25 cellular contexts compared by ENCODE assay signal in the genomic region with DNA sequence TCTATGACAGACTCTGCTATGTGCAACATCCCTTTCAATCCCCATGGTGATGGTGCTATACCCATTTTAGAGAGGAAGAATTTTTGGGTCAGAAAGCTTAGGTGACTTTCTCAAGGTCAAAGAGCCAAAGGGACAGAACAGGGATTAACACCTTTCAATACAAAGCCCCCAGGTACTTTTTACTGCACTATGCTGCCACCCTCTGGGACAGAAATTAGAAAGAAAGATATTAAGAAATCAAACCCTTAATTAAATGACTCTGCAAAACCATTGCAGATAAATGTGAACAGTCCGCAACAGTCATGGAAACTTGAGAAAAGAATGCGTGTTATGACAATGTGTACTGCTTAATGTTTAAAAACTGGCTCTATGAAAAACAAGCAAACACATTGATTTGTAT.
DNase-seq lines count a peak whose midpoint lies in the region; ATAC-seq and TF ChIP-seq lines count a peak whose summit lies in the region.
"Had no signal": no experiment of that assay in that cellular context is flagged by ENCODE, and none has a peak within 500 bp of the region (broad histone marks: within the 10 kb centered on the region; RNA-seq: fewer than 3 reads in every experiment).

No MANE protein-coding gene starts in this region.

- CTCF ChIA-PET in OCI-LY7 (lab: Charles Lee; ENCODE audit: unreplicated experiment), result no interaction called here

- no peak for ATAC-seq in left cardiac atrium
- ATAC-seq: gastroesophageal sphincter; stimulated activated naive CD8-positive, alpha-beta T cell treated with anti-CD3 and anti-CD28 coated beads, Interleukin-15, amount 100 ng/mL, for 72 hours had no signal

- TF ChIP-seq CTCF in DOHH2 (IDR thresholded peaks at IDR 0.05; ENCODE audit: low read depth, low read length, poor library complexity, severe bottlenecking) (peak; percentile 11), OCI-LY7 (conservative IDR thresholded peaks at IDR 0.05; ENCODE audit: low read length) (peak; percentile 52; the same call in 1 of the 2 replicates)

- no peaks in the 10 kb centered on the region for H3K4me1 ChIP-seq in DOHH2 (ENCODE audit: control insufficient read depth, low read length)
- no peaks in the 10 kb centered on the region for H3K4me1 ChIP-seq in OCI-LY7 (ENCODE audit: insufficient read depth, low read length, poor library complexity, severe bottlenecking)
- H3K4me1 ChIP-seq: gastroesophageal sphincter, neural progenitor cell, tibial nerve had no signal

- H3K79me2 ChIP-seq in DOHH2 (ENCODE audit: control insufficient read depth, low read length) (no peaks in the 10 kb centered on the region), OCI-LY7 (ENCODE audit: insufficient read depth, low read depth, low read length) (no peaks in the 10 kb centered on the region)

- H3K9me3 ChIP-seq in DOHH2 (ENCODE audit: control insufficient read depth, insufficient read depth, low read length) (no peaks in the 10 kb centered on the region), OCI-LY7 (ENCODE audit: low read length) (no peaks in the 10 kb centered on the region)
- H3K9me3 ChIP-seq: gastroesophageal sphincter, tibial nerve had no signal

- no peaks in the 10 kb centered on the region for H3K9me2 ChIP-seq in DOHH2 (replicated peaks; ENCODE audit: control insufficient read depth, low read length)
- H3K9me2 ChIP-seq in OCI-LY7 (ENCODE audit: insufficient read depth, low read length), result no peaks in the 10 kb centered on the region

- H3K36me3 ChIP-seq in DOHH2 (ENCODE audit: control insufficient read depth, low read length) (no peaks in the 10 kb centered on the region), OCI-LY7 (ENCODE audit: insufficient read depth, low read length) (no peaks in the 10 kb centered on the region)
- H3K36me3 ChIP-seq: gastroesophageal sphincter, neural progenitor cell, tibial nerve had no signal

- H2AFZ ChIP-seq in OCI-LY7 (ENCODE audit: low read length), result no peak overlapping the region
- H2AFZ ChIP-seq: neural progenitor cell had no signal

- POLR2A ChIA-PET in OCI-LY7 (lab: Charles Lee), result no interaction called here

- no TSS peak for BruUV-seq in OCI-LY7 (replicated peaks; lab: Mats Ljungman, UMichigan)

- no peak overlapping the region for H3K27ac ChIP-seq in DOHH2 (ENCODE audit: low read depth, low read length)
- no peak overlapping the region for H3K27ac ChIP-seq in OCI-LY7 (ENCODE audit: low read depth, low read length, poor library complexity, severe bottlenecking)
- H3K27ac ChIP-seq: coronary artery, gastroesophageal sphincter, neural progenitor cell, tibial nerve had no signal

- in situ Hi-C loops in ACHN (cut with HindIII; ENCODE audit: low pct_ligation_motif_present, low pct_unique_long_range_greater_than_20kb, low sequenced_read_pairs), result no loop called here

- H4K20me1 ChIP-seq in DOHH2 (ENCODE audit: control insufficient read depth, insufficient read depth, low read depth, low read length) (no peaks in the 10 kb centered on the region), OCI-LY7 (ENCODE audit: insufficient read depth, low read length) (no peaks in the 10 kb centered on the region)

- intact Hi-C loops in OCI-LY7 (cut with micrococcal nuclease; ENCODE audit: unreplicated experiment), result no loop called here
- intact Hi-C loops in left cardiac atrium (cut with DNase I), result no loop called here

- DNase-seq in ACHN (peak; percentile 25), OCI-LY7 (ENCODE audit: low spot score) (no peak), iPS-NIHi7 (ENCODE audit: extremely low spot score) (peak; percentile 19), HCEC 1CT (no peak), left cardiac atrium (no peak), RPMI8226 (no peak)
- DNase-seq: activated CD4-positive, alpha-beta T cell treated with anti-CD3 and anti-CD28 coated beads, Interleukin-2, amount 10 ng/mL, durations not matched to agents 7 days and 5 days; activated naive CD4-positive, alpha-beta T cell treated with anti-CD3 and anti-CD28 coated beads, Interleukin-2, amount 10 ng/mL, durations not matched to agents 7 days and 5 days; activated T-cell treated with anti-CD3 and anti-CD28 coated beads, Interleukin-2, amount 50 U/mL, for 48 hours; amniotic stem cell; CD4-positive, alpha-beta memory T cell; GF-D8; islet precursor cell; Karpas-422; MV-4-11; NCI-H2029 treated with DMSO at 0.1 percent for 48 hours; NCI-H446 treated with DMSO at 0.1 percent for 48 hours; stimulated activated CD4-positive, alpha-beta T cell treated with anti-CD3 and anti-CD28 coated beads, Interleukin-15, amount 100 ng/mL, for 24 hours; stimulated activated naive CD8-positive, alpha-beta T cell treated with anti-CD3 and anti-CD28 coated beads, Interleukin-15, amount 100 ng/mL, for 72 hours had no signal

- H3K4me3 ChIP-seq in DOHH2 (ENCODE audit: low read length) (no peak overlapping the region), OCI-LY7 (ENCODE audit: low read depth, low read length, poor library complexity, severe bottlenecking) (no peak overlapping the region)
- H3K4me3 ChIP-seq: coronary artery, gastroesophageal sphincter, lung, neural progenitor cell, tibial nerve had no signal

- 0 out of 2 replicates have a peak, but pooled peaks cover 3% of the 10 kb centered on the region for H3F3A ChIP-seq in DOHH2 (ENCODE audit: control insufficient read depth, insufficient read depth)

- no peaks in the 10 kb centered on the region for H3K27me3 ChIP-seq in DOHH2 (ENCODE audit: control insufficient read depth, low read length)
- H3K27me3 ChIP-seq: gastroesophageal sphincter, neural progenitor cell, tibial nerve had no signal

- no peak overlapping the region for H3K4me2 ChIP-seq in DOHH2 (ENCODE audit: low read length)
- H3K4me2 ChIP-seq in OCI-LY7 (ENCODE audit: low read length), result no peak overlapping the region
- H3K4me2 ChIP-seq: neural progenitor cell had no signal

Comparison
In these comparisons a context has a peak if more than half of its experiments do, and no peak if none do; other contexts are left out.
1. DNase-seq: peak in ACHN (single experiment) and iPS-NIHi7 (single experiment); none in OCI-LY7 (single experiment), HCEC 1CT (single experiment), left cardiac atrium (single experiment) and RPMI8226 (single experiment).